Comparison of ENCODE assay signal across 14 cellular contexts in the genomic region with DNA sequence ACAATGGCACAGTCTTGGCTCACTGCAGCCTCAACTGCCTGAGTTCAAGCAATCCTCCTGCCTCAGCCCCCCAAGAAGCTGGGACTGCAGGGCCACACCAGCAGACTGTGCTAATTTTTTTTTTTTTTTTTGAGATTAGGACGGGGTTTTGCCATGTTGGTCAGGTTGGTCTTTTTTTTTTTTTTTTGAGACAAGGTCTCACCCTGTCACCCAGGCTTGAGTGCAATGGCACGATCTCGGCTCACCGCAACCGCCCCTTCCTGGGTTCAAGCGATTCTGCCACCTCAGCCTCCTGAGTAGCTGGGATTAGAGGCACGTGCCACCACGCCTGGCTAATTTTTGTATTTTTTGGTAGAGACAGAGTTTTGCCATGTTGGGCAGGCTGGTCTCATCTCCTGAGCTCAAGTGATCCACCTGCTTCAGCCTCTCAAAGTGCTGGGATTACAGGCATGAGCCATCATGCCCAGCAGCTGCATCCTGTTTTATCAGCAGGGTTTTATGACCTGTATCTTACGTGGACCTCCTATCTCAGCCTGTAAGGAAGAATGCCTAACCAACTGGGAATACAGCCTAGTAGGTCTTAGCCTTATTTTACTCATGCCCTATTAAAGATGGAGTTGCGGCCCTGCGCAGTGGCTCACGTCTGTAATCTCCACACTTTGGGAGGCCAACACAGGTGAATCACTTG.
"Had no signal": no experiment of that assay in that cellular context is flagged by ENCODE, and none has a peak within 500 bp of the region (broad histone marks: within the 10 kb centered on the region; RNA-seq: fewer than 3 reads in every experiment).

No MANE protein-coding gene starts in this region.

- H3K27me3 Mint-ChIP-seq: activated CD8-positive, alpha-beta T cell treated with anti-CD3 and anti-CD28 coated beads for 36 hours; activated naive CD8-positive, alpha-beta T cell treated with anti-CD3 and anti-CD28 coated beads, Interleukin-2, amount 50 U/mL, for 24 hours; type B pancreatic cell had no signal

- H3K9me3 Mint-ChIP-seq: activated CD8-positive, alpha-beta T cell treated with anti-CD3 and anti-CD28 coated beads for 36 hours; activated naive CD8-positive, alpha-beta T cell treated with anti-CD3 and anti-CD28 coated beads, Interleukin-2, amount 50 U/mL, for 24 hours; type B pancreatic cell had no signal

- H3K36me3 ChIP-seq: ascending aorta, heart left ventricle had no signal

- H3K27ac ChIP-seq: ascending aorta, heart left ventricle had no signal

- H3K4me3 Mint-ChIP-seq: activated CD8-positive, alpha-beta T cell treated with anti-CD3 and anti-CD28 coated beads for 36 hours; activated naive CD8-positive, alpha-beta T cell treated with anti-CD3 and anti-CD28 coated beads, Interleukin-2, amount 50 U/mL, for 24 hours; type B pancreatic cell had no signal

- H3K27me3 ChIP-seq: ascending aorta, heart left ventricle had no signal

- H3K36me3 Mint-ChIP-seq: type B pancreatic cell had no signal

- DNase-seq: activated CD4-positive, alpha-beta T cell treated with anti-CD3 and anti-CD28 coated beads for 1 hour; activated CD8-positive, alpha-beta memory T cell treated with anti-CD3 and anti-CD28 coated beads, Interleukin-2, amount 50 U/mL, for 4 hours; activated CD8-positive, alpha-beta T cell treated with anti-CD3 and anti-CD28 coated beads for 36 hours; activated naive CD8-positive, alpha-beta T cell treated with anti-CD3 and anti-CD28 coated beads, Interleukin-2, amount 50 U/mL, for 24 hours; heart left ventricle; kidney; left ventricle myocardium superior; mesenchymal stem cell; stimulated activated CD4-positive, alpha-beta T cell treated with anti-CD3 and anti-CD28 coated beads, Interleukin-2, amount 100 ng/mL, for 24 hours; stimulated activated naive CD4-positive, alpha-beta T cell; substantia nigra had no signal

- H3K27ac Mint-ChIP-seq: activated CD8-positive, alpha-beta T cell treated with anti-CD3 and anti-CD28 coated beads for 36 hours; activated naive CD8-positive, alpha-beta T cell treated with anti-CD3 and anti-CD28 coated beads, Interleukin-2, amount 50 U/mL, for 24 hours; type B pancreatic cell had no signal

- H3K9me3 ChIP-seq: ascending aorta, heart left ventricle had no signal

- H3K4me3 ChIP-seq: ascending aorta, heart left ventricle had no signal

- ATAC-seq: activated CD8-positive, alpha-beta T cell treated with anti-CD3 and anti-CD28 coated beads for 36 hours; activated naive CD8-positive, alpha-beta T cell treated with anti-CD3 and anti-CD28 coated beads, Interleukin-2, amount 50 U/mL, for 24 hours; heart left ventricle; left ventricle myocardium superior; sciatic nerve had no signal

- H3K4me1 ChIP-seq: ascending aorta had no signal
